Comparison of ENCODE assay signal across 19 cellular contexts in the genomic region with DNA sequence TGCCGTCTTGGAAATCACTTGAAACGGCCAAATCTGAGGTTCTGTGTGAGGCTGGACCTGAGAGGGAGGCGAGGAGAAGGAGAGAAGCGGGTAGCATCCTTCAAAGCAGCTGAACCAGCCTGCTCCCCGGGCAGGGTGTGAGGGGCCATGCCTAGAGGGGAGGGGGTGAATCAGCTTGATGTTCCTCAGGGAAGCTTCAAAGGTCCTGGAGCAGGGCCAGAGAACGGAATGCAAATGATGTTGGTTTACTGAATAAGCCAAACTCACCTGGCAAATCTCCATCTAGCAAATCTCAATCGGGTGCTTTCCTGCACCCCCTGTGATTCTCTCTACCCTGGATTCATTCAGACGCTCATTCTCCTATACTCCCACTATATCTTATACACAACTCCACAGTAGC.
DNase-seq lines count a peak whose midpoint lies in the region; ATAC-seq, FAIRE-seq and TF ChIP-seq lines count a peak whose summit lies in the region.
"Had no signal": no experiment of that assay in that cellular context is flagged by ENCODE, and none has a peak within 500 bp of the region (broad histone marks: within the 10 kb centered on the region; RNA-seq: fewer than 3 reads in every experiment).

No MANE protein-coding gene starts in this region.

- H3K36me3 ChIP-seq in PC-3 (ENCODE audit: low read depth, low read length) (no peaks in the 10 kb centered on the region), pancreas (no peaks in the 10 kb centered on the region)

- H3K9me2 ChIP-seq in PC-3 (replicated peaks; ENCODE audit: low read length) = no peaks in the 10 kb centered on the region

- no peak overlapping the region for H3K9ac ChIP-seq in PC-3 (ENCODE audit: low read length)

- no peaks in the 10 kb centered on the region for H3K27me3 ChIP-seq in HL-60 (ENCODE audit: insufficient read depth, poor library complexity, severe bottlenecking)
- peaks cover 56% of the 10 kb centered on the region for H3K27me3 ChIP-seq in PC-3 (ENCODE audit: low read length)
- no peaks in the 10 kb centered on the region for H3K27me3 ChIP-seq in foreskin keratinocyte
- H3K27me3 ChIP-seq in pancreas = no peaks in the 10 kb centered on the region
- H3K27me3 ChIP-seq in CD4-positive, alpha-beta T cell (ENCODE audit: control insufficient read depth, insufficient read depth, low read length) = no peaks in the 10 kb centered on the region

- BruUV-seq in PC-3 (replicated peaks; lab: Mats Ljungman, UMichigan) = no TSS peak

- intact Hi-C loops in PC-3 (cut with micrococcal nuclease) (no loop called here), pancreas (cut with DNase I) (no loop called here)
- intact Hi-C loops in CD4-positive, alpha-beta T cell (cut with DNase I, micrococcal nuclease) = no loop called here

- CTCF ChIA-PET in PC-3 (lab: Charles Lee) = no interaction called here
- CTCF ChIA-PET in CD4-positive, alpha-beta T cell (lab: Charles Lee) = no interaction called here

- H3K4me1 ChIP-seq in PC-3 (ENCODE audit: insufficient read depth, low read length) = no peaks in the 10 kb centered on the region
- peaks cover 25% of the 10 kb centered on the region for H3K4me1 ChIP-seq in foreskin keratinocyte
- H3K4me1 ChIP-seq in pancreas = peaks cover 0 to 5% (median 0%) of the 10 kb centered on the region in 3 donors

- H3K4me3 ChIP-seq in HL-60 (replicated peaks; ENCODE audit: insufficient read depth, low read length) (no peak overlapping the region), PC-3 (ENCODE audit: low read length) (no peak overlapping the region), pancreas (no peak overlapping the region)

- POLR2A ChIA-PET in PC-3 (lab: Charles Lee; ENCODE audit: unreplicated experiment) = no interaction called here
- POLR2A ChIA-PET in CD4-positive, alpha-beta T cell (lab: Charles Lee) = no interaction called here

- H3K27ac ChIP-seq in HL-60 (replicated peaks) (peak overlapping the region; percentile 49), PC-3 (ENCODE audit: low read length) (no peak overlapping the region), foreskin keratinocyte (peak overlapping the region; percentile 94), pancreas (no peak overlapping the region)
- H3K27ac ChIP-seq in CD4-positive, alpha-beta T cell (ENCODE audit: low read depth, low read length) = no peak overlapping the region

- 46 to 53% methylated on average over 8 of the region's 8 CpGs for WGBS in pancreas, 2 donors

- no peaks in the 10 kb centered on the region for H3K4me1 Mint-ChIP-seq in CD4-positive, alpha-beta T cell (ENCODE audit: low read depth)
- H3K4me1 Mint-ChIP-seq: memory B cell; naive thymus-derived CD4-positive, alpha-beta T cell; T-cell had no signal

- H3K27me3 Mint-ChIP-seq in CD4-positive, alpha-beta T cell = no peaks in the 10 kb centered on the region
- H3K27me3 Mint-ChIP-seq: memory B cell had no signal

- H3K4me2 ChIP-seq in PC-3 (ENCODE audit: low read length) = no peak overlapping the region

- H3K79me2 ChIP-seq in PC-3 (ENCODE audit: low read length) = no peaks in the 10 kb centered on the region

- no peak overlapping the region for H3K27ac Mint-ChIP-seq in CD4-positive, alpha-beta T cell
- H3K27ac Mint-ChIP-seq: activated naive CD4-positive, alpha-beta T cell treated with anti-CD3 and anti-CD28 coated beads, Interleukin-2, amount 50 U/mL, for 72 hours; activated T-helper 1 cell treated with anti-CD3 and anti-CD28 coated beads, Interleukin-12 subunit alpha, Interleukin-12 subunit beta, Interleukin-2, Interleukin-4 antibody, amounts not matched to agents 30 ng/mL and 10 ng/mL and 1 ng/mL, durations not matched to agents 14 hours and 24 hours and 36 hours; memory B cell; naive thymus-derived CD4-positive, alpha-beta T cell; T-cell had no signal

- TF ChIP-seq CTCF in HL-60 (IDR thresholded peaks at IDR 0.05; ENCODE audit: insufficient read depth, low read length) (no peak), PC-3 (conservative IDR thresholded peaks at IDR 0.05; ENCODE audit: low read depth, low read length) (no peak), foreskin keratinocyte (conservative IDR thresholded peaks at IDR 0.05) (no peak), pancreas (IDR thresholded peaks at IDR 0.05) (no peak)
- no peak for TF ChIP-seq CTCF in CD4-positive, alpha-beta T cell (IDR thresholded peaks at IDR 0.05)

- H3K36me3 Mint-ChIP-seq in CD4-positive, alpha-beta T cell (ENCODE audit: low read depth) = no peaks in the 10 kb centered on the region
- H3K36me3 Mint-ChIP-seq: activated naive CD4-positive, alpha-beta T cell treated with anti-CD3 and anti-CD28 coated beads, Interleukin-2, amount 50 U/mL, for 72 hours; memory B cell; naive thymus-derived CD4-positive, alpha-beta T cell; T-cell had no signal

- no peaks in the 10 kb centered on the region for H4K20me1 ChIP-seq in PC-3 (ENCODE audit: low read length)

- no peaks in the 10 kb centered on the region for H3K9me3 ChIP-seq in PC-3 (ENCODE audit: low read length)
- H3K9me3 ChIP-seq in pancreas = no peaks in the 10 kb centered on the region
- H3K9me3 ChIP-seq in CD4-positive, alpha-beta T cell (ENCODE audit: control insufficient read depth, low read length) = no peaks in the 10 kb centered on the region

- H3K9me3 Mint-ChIP-seq in CD4-positive, alpha-beta T cell = no peaks in the 10 kb centered on the region
- H3K9me3 Mint-ChIP-seq: activated T-helper 1 cell treated with anti-CD3 and anti-CD28 coated beads, Interleukin-12 subunit alpha, Interleukin-12 subunit beta, Interleukin-2, Interleukin-4 antibody, amounts not matched to agents 30 ng/mL and 10 ng/mL and 1 ng/mL, durations not matched to agents 14 hours and 24 hours and 36 hours; memory B cell; T-cell had no signal

- DNase-seq in HL-60 (ENCODE audit: low read depth in 1 of 2, low spot score in 1 of 2) (no peak), PC-3 (peak; percentile 10), foreskin keratinocyte (peak; percentile 81 to 89), pancreas (peak in 1 of 6 donors; percentile 18), medulla oblongata (ENCODE audit: extremely low spot score) (no peak), AG08395 (ENCODE audit: low spot score) (no peak), NOMO-1 (lab: John Stamatoyannopoulos, UW; ENCODE audit: unreplicated experiment in 2 of 2) (no peak)
- no peak for DNase-seq in CD4-positive, alpha-beta T cell
- DNase-seq: ACHN; activated CD4-positive, alpha-beta T cell treated with anti-CD3 and anti-CD28 coated beads for 4 hours; aorta; C1 segment of cervical spinal cord; naive thymus-derived CD4-positive, alpha-beta T cell; NCI-H1417; T-cell had no signal

- H3F3A ChIP-seq in PC-3 (ENCODE audit: low read length, unreplicated experiment) = no peaks in the 10 kb centered on the region

- H3K4me3 Mint-ChIP-seq in CD4-positive, alpha-beta T cell = no peak overlapping the region
- H3K4me3 Mint-ChIP-seq: activated T-helper 1 cell treated with anti-CD3 and anti-CD28 coated beads, Interleukin-12 subunit alpha, Interleukin-12 subunit beta, Interleukin-2, Interleukin-4 antibody, amounts not matched to agents 30 ng/mL and 10 ng/mL and 1 ng/mL, durations not matched to agents 14 hours and 24 hours and 36 hours; memory B cell; naive thymus-derived CD4-positive, alpha-beta T cell; T-cell had no signal

- H2AFZ ChIP-seq in PC-3 (ENCODE audit: low read length) = no peak overlapping the region

- no peak for ATAC-seq in PC-3
- peak; percentile 17 for ATAC-seq in foreskin keratinocyte
- peak in 3 of 4 donors; percentile 11 to 26 (median 14) for ATAC-seq in pancreas
- ATAC-seq in CD4-positive, alpha-beta T cell (ENCODE audit: poor library complexity) = no peak
- ATAC-seq: activated naive CD4-positive, alpha-beta T cell treated with anti-CD3 and anti-CD28 coated beads, Interleukin-2, amount 50 U/mL, for 72 hours; naive thymus-derived CD4-positive, alpha-beta T cell had no signal

- FAIRE-seq in pancreas (lab: Jason Lieb, UNC) = no peak
- FAIRE-seq: H54 had no signal

Comparison
In these comparisons a context has a peak if more than half of its experiments do, and no peak if none do; other contexts are left out.
1. DNase-seq: peak in PC-3 (single experiment) and foreskin keratinocyte (2 of 2); none in HL-60 (0 of 2), CD4-positive, alpha-beta T cell (0 of 10), medulla oblongata (single experiment), AG08395 (single experiment) and NOMO-1 (0 of 2).
2. H3K27ac ChIP-seq: peak in HL-60 (single experiment) and foreskin keratinocyte (single experiment); none in PC-3 (single experiment), pancreas (0 of 4) and CD4-positive, alpha-beta T cell (single experiment).
3. ATAC-seq: peak in foreskin keratinocyte (single experiment) and pancreas (3 of 4); none in PC-3 (single experiment) and CD4-positive, alpha-beta T cell (single experiment).